ENCODE assay signal across 8 cellular contexts in genomic region chr1:201004154-201004553, GRCh38.
"Had no signal": no experiment of that assay in that cellular context is flagged by ENCODE, and none has a peak within 500 bp of the region (broad histone marks: within the 10 kb centered on the region; RNA-seq: fewer than 3 reads in every experiment).

No MANE protein-coding gene starts in this region.

- H3K9me3 ChIP-seq: HAP-1 had no signal

- ATAC-seq: HCT116, K562 had no signal

- H3K4me1 ChIP-seq: HAP-1 had no signal

- FAIRE-seq: HTR-8/SVneo, K562 had no signal

- H3K36me3 ChIP-seq: HAP-1 had no signal

- DNase-seq: GOT3, H7, IMR-90, KG1 had no signal

- H3K4me3 ChIP-seq: HAP-1, K562 had no signal
